ENCODE assay signal across 25 cellular contexts in genomic region chr12:84660139-84660538, GRCh38.
"Had no signal": no experiment of that assay in that cellular context is flagged by ENCODE, and none has a peak within 500 bp of the region (broad histone marks: within the 10 kb centered on the region; RNA-seq: fewer than 3 reads in every experiment).

No MANE protein-coding gene starts in this region.

- H3K4me3 Mint-ChIP-seq: activated CD4-positive, alpha-beta T cell treated with anti-CD3 and anti-CD28 coated beads for 36 hours; activated naive CD8-positive, alpha-beta T cell treated with anti-CD3 and anti-CD28 coated beads for 36 hours; activated T-cell treated with anti-CD3 and anti-CD28 coated beads, Interleukin-2, amount 50 U/mL, for 24 hours; immature natural killer cell; naive B cell; neural progenitor cell; stimulated activated effector memory CD8-positive, alpha-beta T cell treated with anti-CD3 and anti-CD28 coated beads, Interleukin-12 subunit alpha, Interleukin-12 subunit beta, amount 100 ng/mL, for 72 hours; stimulated activated naive CD8-positive, alpha-beta T cell treated with anti-CD3 and anti-CD28 coated beads, Interleukin-15, amount 100 ng/mL, for 72 hours had no signal

- H3K27me3 ChIP-seq: foreskin keratinocyte, hepatocyte, neural progenitor cell, right lobe of liver, tibial artery had no signal

- H3K36me3 Mint-ChIP-seq: activated naive CD8-positive, alpha-beta T cell treated with anti-CD3 and anti-CD28 coated beads for 36 hours; immature natural killer cell; naive B cell; neural progenitor cell; stimulated activated effector memory CD8-positive, alpha-beta T cell treated with anti-CD3 and anti-CD28 coated beads, Interleukin-12 subunit alpha, Interleukin-12 subunit beta, amount 100 ng/mL, for 72 hours had no signal

- H3K4me1 Mint-ChIP-seq: activated CD4-positive, alpha-beta T cell treated with anti-CD3 and anti-CD28 coated beads for 36 hours; activated naive CD8-positive, alpha-beta T cell treated with anti-CD3 and anti-CD28 coated beads for 36 hours; immature natural killer cell; naive B cell; stimulated activated effector memory CD8-positive, alpha-beta T cell treated with anti-CD3 and anti-CD28 coated beads, Interleukin-12 subunit alpha, Interleukin-12 subunit beta, amount 100 ng/mL, for 72 hours; stimulated activated naive CD8-positive, alpha-beta T cell treated with anti-CD3 and anti-CD28 coated beads, Interleukin-15, amount 100 ng/mL, for 72 hours had no signal

- H3K9ac ChIP-seq: neural progenitor cell had no signal

- H3K9me3 ChIP-seq: lower lobe of right lung, right lobe of liver, tibial artery had no signal

- H3K4me3 ChIP-seq: hepatocyte, lower lobe of right lung, neural progenitor cell, right lobe of liver, skin epidermis, tibial artery had no signal

- H3K36me3 ChIP-seq: lower lobe of right lung, neural progenitor cell, right lobe of liver, tibial artery had no signal

- H3K27ac ChIP-seq: foreskin keratinocyte, hepatocyte, lower lobe of right lung, neural progenitor cell, right lobe of liver, skin epidermis, tibial artery had no signal

- H3K27me3 Mint-ChIP-seq: activated CD4-positive, alpha-beta T cell treated with anti-CD3 and anti-CD28 coated beads for 36 hours; activated naive CD8-positive, alpha-beta T cell treated with anti-CD3 and anti-CD28 coated beads for 36 hours; activated T-cell treated with anti-CD3 and anti-CD28 coated beads, Interleukin-2, amount 50 U/mL, for 24 hours; naive B cell; stimulated activated naive CD8-positive, alpha-beta T cell treated with anti-CD3 and anti-CD28 coated beads, Interleukin-15, amount 100 ng/mL, for 72 hours had no signal

- H3K27ac Mint-ChIP-seq: activated CD4-positive, alpha-beta T cell treated with anti-CD3 and anti-CD28 coated beads for 36 hours; activated naive CD8-positive, alpha-beta T cell treated with anti-CD3 and anti-CD28 coated beads for 36 hours; activated T-cell treated with anti-CD3 and anti-CD28 coated beads, Interleukin-2, amount 50 U/mL, for 24 hours; activated T-helper 2 cell treated with anti-CD3 and anti-CD28 coated beads, Interferon-gamma antibody, Interleukin-2, Interleukin-4, amounts not matched to agents 10 μg/mL and 5 μg/mL and 100 μg/mL, durations not matched to agents 14 hours and 24 hours and 36 hours; immature natural killer cell; naive B cell; neural progenitor cell; stimulated activated effector memory CD8-positive, alpha-beta T cell treated with anti-CD3 and anti-CD28 coated beads, Interleukin-12 subunit alpha, Interleukin-12 subunit beta, amount 100 ng/mL, for 72 hours; stimulated activated naive CD8-positive, alpha-beta T cell treated with anti-CD3 and anti-CD28 coated beads, Interleukin-15, amount 100 ng/mL, for 72 hours had no signal

- DNase-seq: activated CD4-positive, alpha-beta T cell treated with anti-CD3 and anti-CD28 coated beads for 36 hours; activated CD4-positive, alpha-beta T cell treated with anti-CD3 and anti-CD28 coated beads, Interleukin-2, amount 50 U/mL, for 4 hours; activated CD8-positive, alpha-beta memory T cell treated with anti-CD3 and anti-CD28 coated beads for 24 hours; activated CD8-positive, alpha-beta memory T cell treated with anti-CD3 and anti-CD28 coated beads, Interleukin-2, amount 50 U/mL, for 4 hours; activated naive CD4-positive, alpha-beta T cell treated with Interleukin-2 at 50 U/mL for 16 hours; activated naive CD8-positive, alpha-beta T cell treated with anti-CD3 and anti-CD28 coated beads for 36 hours; activated T-cell treated with anti-CD3 and anti-CD28 coated beads, Interleukin-2, amount 50 U/mL, for 24 hours; central memory CD4-positive, alpha-beta T cell; effector memory CD4-positive, alpha-beta T cell; foreskin keratinocyte; immature natural killer cell; lower lobe of right lung; mesendoderm; naive B cell; posterior cingulate gyrus; right lobe of liver; stimulated activated CD4-positive, alpha-beta T cell treated with anti-CD3 and anti-CD28 coated beads, Interleukin-1b, Interleukin-23, amount 100 ng/mL, for 48 hours; stimulated activated naive CD8-positive, alpha-beta T cell treated with anti-CD3 and anti-CD28 coated beads, Interleukin-15, amount 100 ng/mL, for 72 hours; tibial artery had no signal

- H3K79me2 ChIP-seq: hepatocyte had no signal

- ATAC-seq: activated CD4-positive, alpha-beta T cell treated with anti-CD3 and anti-CD28 coated beads for 36 hours; foreskin keratinocyte; left lobe of liver; lower lobe of right lung; right lobe of liver; stimulated activated effector memory CD8-positive, alpha-beta T cell treated with anti-CD3 and anti-CD28 coated beads, Interleukin-12 subunit alpha, Interleukin-12 subunit beta, amount 100 ng/mL, for 72 hours; stimulated activated naive CD8-positive, alpha-beta T cell treated with anti-CD3 and anti-CD28 coated beads, Interleukin-15, amount 100 ng/mL, for 72 hours had no signal

- H2AFZ ChIP-seq: hepatocyte, neural progenitor cell had no signal

- H3K4me2 ChIP-seq: hepatocyte, neural progenitor cell had no signal

- H3K9me3 Mint-ChIP-seq: activated naive CD8-positive, alpha-beta T cell treated with anti-CD3 and anti-CD28 coated beads for 36 hours; activated T-cell treated with anti-CD3 and anti-CD28 coated beads, Interleukin-2, amount 50 U/mL, for 24 hours; activated T-helper 2 cell treated with anti-CD3 and anti-CD28 coated beads, Interferon-gamma antibody, Interleukin-2, Interleukin-4, amounts not matched to agents 10 μg/mL and 5 μg/mL and 100 μg/mL, durations not matched to agents 14 hours and 24 hours and 36 hours; neural progenitor cell had no signal
